ENCODE assay signal across 8 cellular contexts in genomic region chr17:47946929-47947397, GRCh38. TPM values are rescaled to one million over a fixed set of nuclear protein-coding genes. Genes with fewer than 3 reads are reported as not detected.
DNase-seq lines count a peak whose midpoint lies in the region; ATAC-seq and TF ChIP-seq lines count a peak whose summit lies in the region.

No MANE protein-coding gene starts in this region.

- H3K27ac ChIP-seq in thoracic aorta, result peak overlapping the region in 1 of 2 donors; percentile 29

- H3K36me3 ChIP-seq in MG63, result peaks cover 54% of the 10 kb centered on the region
- no peaks in the 10 kb centered on the region for H3K36me3 ChIP-seq in thoracic aorta

- no peaks in the 10 kb centered on the region for H3K27me3 ChIP-seq in MG63
- H3K27me3 ChIP-seq in thoracic aorta (replicated peaks; ENCODE audit: insufficient read depth), result no peaks in the 10 kb centered on the region

- H3K4me1 ChIP-seq in thoracic aorta (ENCODE audit: control insufficient read depth in 1 of 2, low read depth in 2 of 2), result peaks cover 13 to 35% of the 10 kb centered on the region in 2 donors

- H3K9me3 ChIP-seq in MG63 (no peaks in the 10 kb centered on the region), thoracic aorta (no peaks in the 10 kb centered on the region)

- peak; percentile 88 for DNase-seq in AG20443 (ENCODE audit: low spot score)
- peak; percentile 84 for DNase-seq in GM19240 (ENCODE audit: insufficient read length, low spot score)
- DNase-seq in MG63, result peak; percentile 74
- DNase-seq in SHP77 treated with DMSO at 0.1 percent for 48 hours (lab: John Stamatoyannopoulos, UW), result peak; percentile 83
- DNase-seq in activated T-helper 9 cell treated with anti-CD3 and anti-CD28 coated beads, Interleukin-2, amount 50 U/mL, for 16 hours (ENCODE audit: low read depth), result peak; percentile 56
- DNase-seq in fibroblast of pulmonary artery (ENCODE audit: low read depth), result peak; percentile 81
- DNase-seq in occipital lobe (lab: John Stamatoyannopoulos, UW), result peak; percentile 6
- DNase-seq in thoracic aorta (ENCODE audit: low spot score), result peak; percentile 52

- H3K4me3 ChIP-seq in MG63, result no peak overlapping the region
- H3K4me3 ChIP-seq in fibroblast of pulmonary artery (replicated peaks; ENCODE audit: low read depth, low read length), result no peak overlapping the region
- H3K4me3 ChIP-seq in thoracic aorta, result no peak overlapping the region

- ATAC-seq in thoracic aorta (ENCODE audit: insufficient number of reproducible peaks, low FRiP score, low read depth), result no peak

- TF ChIP-seq CTCF in fibroblast of pulmonary artery (IDR thresholded peaks at IDR 0.05; ENCODE audit: low read length, missing control alignments) (peak; percentile 86), thoracic aorta (IDR thresholded peaks at IDR 0.05) (peak; percentile 81)

RNA-seq across cellular contexts. Expression of gene PNPO, which starts 5.6 kb away (rescaled TPM):
- total RNA-seq in MG63 (2014; rRNA removed; shearing (Covaris generic); ENCODE audit: low replicate concordance), result 41.4 and 89.7 TPM in 2 replicates
- total RNA-seq in occipital lobe (7.5 TPM), thoracic aorta (10 to 100 TPM; 16.9 to 28.9 TPM)

RNA-seq across cellular contexts. Expression of gene PRR15L, which starts 10.7 kb away (rescaled TPM):
- total RNA-seq in MG63 (2014; rRNA removed; shearing (Covaris generic); ENCODE audit: low replicate concordance), result not detected in 2 replicates
- total RNA-seq in occipital lobe (not detected), thoracic aorta (1 to 10 TPM in 1 of 2 donors, not detected in 1; 1.4 TPM)

RNA-seq across cellular contexts. Expression of gene CDK5RAP3, which starts 23.9 kb away (rescaled TPM):
- 53.3 and 59.4 TPM in 2 replicates for total RNA-seq in MG63 (2014; rRNA removed; shearing (Covaris generic); ENCODE audit: low replicate concordance)
- total RNA-seq in occipital lobe, result 61.6 TPM
- 100 to 1,000 TPM; 125 to 192 TPM for total RNA-seq in thoracic aorta

RNA-seq across cellular contexts. Expression of gene SP2, which starts 50.9 kb away (rescaled TPM):
- 0.81 and 2.3 TPM in 2 replicates for total RNA-seq in MG63 (2014; rRNA removed; shearing (Covaris generic); ENCODE audit: low replicate concordance)
- total RNA-seq in occipital lobe (0.31 TPM), thoracic aorta (10 to 100 TPM in 1 of 2 donors, 1 to 10 TPM in 1; 6.4 to 10.9 TPM)

Comparison
In these comparisons a context has a peak if more than half of its experiments do, and no peak if none do; other contexts are left out.
1. DNase-seq: peak in every context shown above with its lines; median percentile 88 in AG20443; 84 in GM19240; 83 in SHP77 treated with DMSO at 0.1 percent for 48 hours; 81 in fibroblast of pulmonary artery; 74 in MG63; 56 in activated T-helper 9 cell treated with anti-CD3 and anti-CD28 coated beads, Interleukin-2, amount 50 U/mL, for 16 hours; 52 in thoracic aorta; 6 in occipital lobe.